In the genomic region with DNA sequence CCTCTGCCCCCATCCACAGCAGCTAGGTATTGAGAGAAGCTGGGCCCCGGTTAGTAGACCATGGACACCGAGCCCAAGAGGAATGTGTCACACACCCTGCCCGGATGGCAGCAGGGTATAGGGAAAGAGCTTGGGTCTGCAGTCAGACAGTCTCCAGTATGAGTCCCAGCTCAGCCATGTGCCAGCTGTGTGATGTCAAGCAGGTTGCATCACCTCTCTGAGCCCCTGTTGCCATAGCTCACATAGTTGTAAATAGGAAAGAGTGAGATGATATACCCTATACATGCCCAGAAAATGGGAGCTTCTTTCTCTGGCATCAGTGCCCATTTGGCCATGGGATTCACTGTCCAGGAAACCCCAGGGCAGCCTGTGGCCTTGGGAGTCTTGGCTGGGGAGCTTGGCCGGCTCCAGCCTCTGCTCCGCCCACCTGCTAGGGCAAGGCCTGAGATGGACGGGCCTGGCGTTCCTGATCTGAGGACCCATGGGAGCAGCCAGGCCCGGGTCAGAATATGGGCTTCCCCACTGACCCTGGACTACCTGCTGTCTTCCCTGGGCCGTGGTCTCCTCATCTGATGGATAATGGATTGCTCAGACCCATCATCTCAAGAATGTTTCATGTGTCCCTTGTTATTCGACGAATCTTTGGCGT, we compare ENCODE assay signal across 21 cellular contexts. TPM values are rescaled to one million over a fixed set of nuclear protein-coding genes. Genes with fewer than 3 reads are reported as not detected.
DNase-seq lines count a peak whose midpoint lies in the region; ATAC-seq and TF ChIP-seq lines count a peak whose summit lies in the region.
"Had no signal": no experiment of that assay in that cellular context is flagged by ENCODE, and none has a peak within 500 bp of the region (broad histone marks: within the 10 kb centered on the region; RNA-seq: fewer than 3 reads in every experiment).

No MANE protein-coding gene starts in this region.

- ATAC-seq in stimulated activated naive CD8-positive, alpha-beta T cell treated with anti-CD3 and anti-CD28 coated beads, Interleukin-15, Interleukin-2, amounts not matched to agents 100 U/mL and 50 U/mL, for 24 hours: peak; percentile 21
- no peak for ATAC-seq in T-helper 17 cell
- ATAC-seq: left lung; stimulated activated effector memory CD8-positive, alpha-beta T cell treated with anti-CD3 and anti-CD28 coated beads, Interleukin-12 subunit alpha, Interleukin-12 subunit beta, amount 100 ng/mL, for 72 hours had no signal

- DNase-seq in Peyer's patch: peak in 2 of 3 donors; percentile 28 to 33
- DNase-seq in dedifferentiated amniotic fluid mesenchymal stem cell (ENCODE audit: extremely low spot score): peak; percentile 22
- DNase-seq in right atrium auricular region (ENCODE audit: low spot score): no peak
- DNase-seq in stimulated activated naive CD8-positive, alpha-beta T cell treated with anti-CD3 and anti-CD28 coated beads, Interleukin-15, Interleukin-2, amounts not matched to agents 100 U/mL and 50 U/mL, for 24 hours: no peak
- no peak for DNase-seq in T-helper 17 cell
- no peak for DNase-seq in amygdala (lab: John Stamatoyannopoulos, UW)
- DNase-seq in medulla oblongata (ENCODE audit: extremely low spot score): no peak
- no peak for DNase-seq in activated CD8-positive, alpha-beta memory T cell treated with anti-CD3 and anti-CD28 coated beads, Interleukin-2, amount 50 U/mL, for 4 hours
- DNase-seq: activated CD4-positive, alpha-beta T cell treated with anti-CD3 and anti-CD28 coated beads, Interleukin-2, amount 50 U/mL, for 1 hour; activated naive CD4-positive, alpha-beta T cell treated with anti-CD3 and anti-CD28 coated beads, Interleukin-2, amount 50 U/mL, for 16 hours; activated T-cell treated with anti-CD3 and anti-CD28 coated beads, Interleukin-2, amount 50 U/mL, for 24 hours; AML-193; left lung; NCI-H1930; NCI-H446; occipital lobe; SW 1271 had no signal

- H3K9me3 ChIP-seq in Peyer's patch (no peaks in the 10 kb centered on the region), right atrium auricular region (no peaks in the 10 kb centered on the region), T-helper 17 cell (ENCODE audit: control insufficient read depth, low read length, poor library complexity, severe bottlenecking) (no peaks in the 10 kb centered on the region)
- H3K9me3 ChIP-seq: left lung had no signal

- H3K4me3 Mint-ChIP-seq in T-helper 17 cell: no peak overlapping the region
- H3K4me3 Mint-ChIP-seq: activated T-cell treated with anti-CD3 and anti-CD28 coated beads, Interleukin-2, amount 50 U/mL, for 24 hours; dendritic cell treated with granulocyte-macrophage colony-stimulating factor and Interleukin-4, amounts not matched to agents 40 ng/mL and 50 ng/mL, for 4 days; IgD-negative memory B cell; stimulated activated effector memory CD8-positive, alpha-beta T cell treated with anti-CD3 and anti-CD28 coated beads, Interleukin-12 subunit alpha, Interleukin-12 subunit beta, amount 100 ng/mL, for 72 hours had no signal

- no peaks in the 10 kb centered on the region for H3K36me3 ChIP-seq in Peyer's patch
- H3K36me3 ChIP-seq in right atrium auricular region: no peaks in the 10 kb centered on the region
- H3K36me3 ChIP-seq: left lung had no signal

- H3K4me1 ChIP-seq in Peyer's patch: no peaks in the 10 kb centered on the region
- H3K4me1 ChIP-seq in right atrium auricular region: peaks cover 0 to 50% of the 10 kb centered on the region in 2 donors
- H3K4me1 ChIP-seq: left lung had no signal

- H3K4me3 ChIP-seq in Peyer's patch (no peak overlapping the region), right atrium auricular region (no peak overlapping the region)
- H3K4me3 ChIP-seq: left lung had no signal

- no peaks in the 10 kb centered on the region for H3K4me1 Mint-ChIP-seq in T-helper 17 cell
- H3K4me1 Mint-ChIP-seq: IgD-negative memory B cell; stimulated activated effector memory CD8-positive, alpha-beta T cell treated with anti-CD3 and anti-CD28 coated beads, Interleukin-12 subunit alpha, Interleukin-12 subunit beta, amount 100 ng/mL, for 72 hours had no signal

- H3K27ac ChIP-seq in Peyer's patch: no peak overlapping the region
- peak overlapping the region; percentile 64 to 76 for H3K27ac ChIP-seq in right atrium auricular region
- H3K27ac ChIP-seq: HL-60, left lung had no signal

- TF ChIP-seq CTCF in Peyer's patch (IDR thresholded peaks at IDR 0.05): no peak
- no peak for TF ChIP-seq CTCF in right atrium auricular region (IDR thresholded peaks at IDR 0.05)

- H3K27me3 ChIP-seq in Peyer's patch (no peaks in the 10 kb centered on the region), right atrium auricular region (no peaks in the 10 kb centered on the region)

- no peak for TF ChIP-seq POLR2A in Peyer's patch (IDR thresholded peaks at IDR 0.05)

- peaks cover 51% of the 10 kb centered on the region for H3K27me3 Mint-ChIP-seq in T-helper 17 cell

- H3K27ac Mint-ChIP-seq in T-helper 17 cell: no peak overlapping the region
- H3K27ac Mint-ChIP-seq: activated T-cell treated with anti-CD3 and anti-CD28 coated beads, Interleukin-2, amount 50 U/mL, for 24 hours; dendritic cell treated with granulocyte-macrophage colony-stimulating factor and Interleukin-4, amounts not matched to agents 40 ng/mL and 50 ng/mL, for 4 days; stimulated activated effector memory CD8-positive, alpha-beta T cell treated with anti-CD3 and anti-CD28 coated beads, Interleukin-12 subunit alpha, Interleukin-12 subunit beta, amount 100 ng/mL, for 72 hours had no signal

- H3K36me3 Mint-ChIP-seq in T-helper 17 cell (ENCODE audit: low read depth): no peaks in the 10 kb centered on the region
- H3K36me3 Mint-ChIP-seq: IgD-negative memory B cell; stimulated activated effector memory CD8-positive, alpha-beta T cell treated with anti-CD3 and anti-CD28 coated beads, Interleukin-12 subunit alpha, Interleukin-12 subunit beta, amount 100 ng/mL, for 72 hours had no signal

RNA-seq across cellular contexts. Expression of a gene that starts 13.2 kb away (rescaled TPM):
- under 1 TPM in 1 of 4 donors, not detected in 3; 0.54 TPM for total RNA-seq in Peyer's patch
- total RNA-seq in right atrium auricular region: 10 to 100 TPM; 11.8 to 30.4 TPM
- not detected for total RNA-seq in T-helper 17 cell
- total RNA-seq: occipital lobe had no signal

RNA-seq across cellular contexts. Expression of a gene that starts 27.3 kb away (rescaled TPM):
- total RNA-seq in Peyer's patch (10 to 100 TPM in 2 of 4 donors, 1 to 10 TPM in 2; 1.6 to 16.1 (median 10.5) TPM), right atrium auricular region (10 to 100 TPM; 35.0 to 36.2 TPM), T-helper 17 cell (under 1 TPM in 1 of 2 donors, not detected in 1; 0.90 TPM)

RNA-seq across cellular contexts. Expression of a gene that starts 47.1 kb away (rescaled TPM):
- total RNA-seq in Peyer's patch (1 to 10 TPM in 2 of 4 donors, under 1 TPM in 1, not detected in 1; 0.53 to 1.3 (median 1.2) TPM), right atrium auricular region (10 to 100 TPM; 11.9 to 15.6 TPM), T-helper 17 cell (1 to 10 TPM; 1.5 to 2.2 TPM)

Comparison
In these comparisons a context has a peak if more than half of its experiments do, and no peak if none do; other contexts are left out.
1. DNase-seq: peak in Peyer's patch (2 of 3) and dedifferentiated amniotic fluid mesenchymal stem cell (single experiment); none in right atrium auricular region (single experiment), stimulated activated naive CD8-positive, alpha-beta T cell treated with anti-CD3 and anti-CD28 coated beads, Interleukin-15, Interleukin-2, amounts not matched to agents 100 U/mL and 50 U/mL, for 24 hours (single experiment), T-helper 17 cell (0 of 3), amygdala (0 of 56), medulla oblongata (single experiment) and activated CD8-positive, alpha-beta memory T cell treated with anti-CD3 and anti-CD28 coated beads, Interleukin-2, amount 50 U/mL, for 4 hours (single experiment).
2. H3K27ac ChIP-seq: peak in right atrium auricular region (2 of 2); none in Peyer's patch (0 of 4).
3. RNA of a gene that starts 13.2 kb away (total RNA-seq): 11.8 to 30.4 TPM in right atrium auricular region; 0.54 TPM in Peyer's patch and not detected in T-helper 17 cell; every median in the first group is over 4 times any median in the second.
4. RNA of a gene that starts 47.1 kb away (total RNA-seq): 11.9 to 15.6 TPM in right atrium auricular region; 1.5 to 2.2 TPM in T-helper 17 cell and 0.53 to 1.3 TPM in Peyer's patch; every median in the first group is over 4 times any median in the second.